ENCODE assay signal across 9 cellular contexts in genomic region chr6:118810420-118811027, GRCh38.
DNase-seq lines count a peak whose midpoint lies in the region; ATAC-seq and TF ChIP-seq lines count a peak whose summit lies in the region.
"Had no signal": no experiment of that assay in that cellular context is flagged by ENCODE, and none has a peak within 500 bp of the region (broad histone marks: within the 10 kb centered on the region; RNA-seq: fewer than 3 reads in every experiment).

No MANE protein-coding gene starts in this region.

- peak; percentile 78 for ATAC-seq in HG03460 (IDR thresholded peaks at IDR 0.05; ENCODE audit: unreplicated experiment)
- ATAC-seq in natural killer cell = peak; percentile 83 to 94 (median 86)
- ATAC-seq: A549 had no signal

- H3K9me3 ChIP-seq in uterus = no peaks in the 10 kb centered on the region
- H3K9me3 ChIP-seq: A549 had no signal

- H3K4me1 Mint-ChIP-seq in natural killer cell (peaks cover 54 to 65% of the 10 kb centered on the region in 2 donors), mesothelial cell of epicardium (no peaks in the 10 kb centered on the region)

- peaks cover 0 to 3% of the 10 kb centered on the region in 2 donors for H3K36me3 ChIP-seq in uterus

- H3K27ac ChIP-seq in uterus = no peak overlapping the region
- H3K27ac ChIP-seq: A549 had no signal

- H3K27me3 ChIP-seq in uterus = no peaks in the 10 kb centered on the region

- TF ChIP-seq CTCF in natural killer cell (IDR thresholded peaks at IDR 0.05) = no peak
- no peak for TF ChIP-seq CTCF in mesothelial cell of epicardium (IDR thresholded peaks at IDR 0.05; ENCODE audit: unreplicated experiment)
- no peak for TF ChIP-seq CTCF in uterus (IDR thresholded peaks at IDR 0.05)

- intact Hi-C loops in natural killer cell (cut with micrococcal nuclease) = loop anchor here (1.0 to 10.0 kb wide), 3 partner anchors 84 to 1196 kb away; partner anchors contain the start of gene ASF1A
- intact Hi-C loops in uterus (cut with DNase I; ENCODE audit: low total_unique reads) = no loop called here

- H3K36me3 Mint-ChIP-seq in natural killer cell (no peaks in the 10 kb centered on the region), mesothelial cell of epicardium (peaks cover 13% of the 10 kb centered on the region)

- H3K9me3 Mint-ChIP-seq in natural killer cell = no peaks in the 10 kb centered on the region
- H3K9me3 Mint-ChIP-seq in mesothelial cell of epicardium = no peaks in the 10 kb centered on the region

- H3K4me3 ChIP-seq in uterus = no peak overlapping the region
- H3K4me3 ChIP-seq: A549 had no signal

- peak overlapping the region; percentile 90 for H3K4me3 Mint-ChIP-seq in natural killer cell
- no peak overlapping the region for H3K4me3 Mint-ChIP-seq in mesothelial cell of epicardium

- peak overlapping the region; percentile 96 to 99 for H3K27ac Mint-ChIP-seq in natural killer cell
- no peak overlapping the region for H3K27ac Mint-ChIP-seq in mesothelial cell of epicardium

- DNase-seq in SKM-1 treated with dmso at 0.1 percent for 144 hours (lab: John Stamatoyannopoulos, UW; ENCODE audit: unreplicated experiment) = peak; percentile 54
- no peak for DNase-seq in SKM-1 (lab: John Stamatoyannopoulos, UW; ENCODE audit: unreplicated experiment)
- peak; percentile 50 to 56 for DNase-seq in activated CD4-positive, alpha-beta T cell treated with anti-CD3 and anti-CD28 coated beads, Interleukin-2, amount 50 U/mL, for 4 hours
- DNase-seq in natural killer cell = peak; percentile 65
- no peak for DNase-seq in NCI-H2029 (lab: John Stamatoyannopoulos, UW)
- no peak for DNase-seq in mesothelial cell of epicardium (ENCODE audit: low spot score in 2 of 2, unreplicated experiment in 2 of 2)
- no peak for DNase-seq in uterus

- no peaks in the 10 kb centered on the region for H3K27me3 Mint-ChIP-seq in natural killer cell (ENCODE audit: low read depth in 2 of 2)
- H3K27me3 Mint-ChIP-seq in mesothelial cell of epicardium (ENCODE audit: low read depth) = no peaks in the 10 kb centered on the region

- H3K4me1 ChIP-seq in uterus = no peaks in the 10 kb centered on the region
- H3K4me1 ChIP-seq: A549 had no signal

- no peak for TF ChIP-seq POLR2A in uterus (IDR thresholded peaks at IDR 0.05)

Comparison
In these comparisons a context has a peak if more than half of its experiments do, and no peak if none do; other contexts are left out.
1. DNase-seq: peak in SKM-1 treated with dmso at 0.1 percent for 144 hours (single experiment), activated CD4-positive, alpha-beta T cell treated with anti-CD3 and anti-CD28 coated beads, Interleukin-2, amount 50 U/mL, for 4 hours (2 of 2) and natural killer cell (single experiment); none in SKM-1 (single experiment), NCI-H2029 (single experiment), mesothelial cell of epicardium (0 of 2) and uterus (0 of 2).